Comparison of ENCODE assay signal across 15 cellular contexts in genomic region chr1:183514235-183514634, GRCh38. TPM values are rescaled to one million over a fixed set of nuclear protein-coding genes. Genes with fewer than 3 reads are reported as not detected.
DNase-seq lines count a peak whose midpoint lies in the region; TF ChIP-seq lines count a peak whose summit lies in the region.
"Had no signal": no experiment of that assay in that cellular context is flagged by ENCODE, and none has a peak within 500 bp of the region (broad histone marks: within the 10 kb centered on the region; RNA-seq: fewer than 3 reads in every experiment).

No MANE protein-coding gene starts in this region.

- peak; percentile 5 for DNase-seq in GM23248
- peak; percentile 61 for DNase-seq in NCI-H69 (lab: John Stamatoyannopoulos, UW)
- no peak for DNase-seq in endodermal cell
- no peak for DNase-seq in smooth muscle cell (lab: John Stamatoyannopoulos, UW; ENCODE audit: unreplicated experiment)
- DNase-seq in CD8-positive, alpha-beta memory T cell = no peak
- no peak for DNase-seq in GF-D8 (lab: John Stamatoyannopoulos, UW)
- no peak for DNase-seq in cardiac septum (ENCODE audit: low spot score)
- DNase-seq: DMS 273 treated with DMSO at 0.1 percent for 48 hours; NCI-H1436 treated with DMSO at 0.1 percent for 48 hours; NCI-H2081 treated with DMSO at 0.1 percent for 48 hours; NCI-H524 treated with DMSO at 0.1 percent for 48 hours; NK-92 treated with Interleukin-12 subunit alpha and Interleukin-12 subunit beta, amount 100 ng/mL, for 24 hours; Right ventricle myocardium superior had no signal

- H4K20me1 ChIP-seq in GM23248 (ENCODE audit: insufficient read depth) = no peaks in the 10 kb centered on the region; the same call in 1 of the 2 replicates
- H4K20me1 ChIP-seq in smooth muscle cell (ENCODE audit: low read depth) = peaks cover 63% of the 10 kb centered on the region

- H3K79me2 ChIP-seq in GM23248 (ENCODE audit: insufficient read depth) = peaks cover 70% of the 10 kb centered on the region
- H3K79me2 ChIP-seq in smooth muscle cell (ENCODE audit: low read depth) = peaks cover 31% of the 10 kb centered on the region

- H3K4me1 Mint-ChIP-seq in endodermal cell = peaks cover 53% of the 10 kb centered on the region
- H3K4me1 Mint-ChIP-seq in CD8-positive, alpha-beta memory T cell = peaks cover 10 to 34% (median 33%) of the 10 kb centered on the region in 3 donors

- in situ Hi-C loops in GM23248 (cut with MboI) = no loop called here

- POLR2A ChIA-PET in CD8-positive, alpha-beta memory T cell (lab: Charles Lee) = no interaction called here

- 61 to 70% methylated on average over 1 of the region's 1 CpG for WGBS in GM23248 (ENCODE audit: low coverage in 1 of 2, low lambda C conversion rate in 2 of 2, missing lambda C conversion rate in 2 of 2), 2 experiments
- WGBS in endodermal cell (ENCODE audit: insufficient coverage in 1 of 2, insufficient read length in 1 of 2), 2 experiments = 82% methylated on average over 1 of the region's 1 CpG; no CpG with 5 or more reads in 1 of the 2 experiments
- 95% methylated on average over 1 of the region's 1 CpG for WGBS in smooth muscle cell (ENCODE audit: low lambda C conversion rate)

- H3F3A ChIP-seq in GM23248 (ENCODE audit: insufficient read depth) = peaks cover 19% of the 10 kb centered on the region
- H3F3A ChIP-seq in smooth muscle cell (ENCODE audit: low read depth) = peaks cover 9% of the 10 kb centered on the region

- intact Hi-C loops in cardiac septum (cut with DNase I) = no loop called here

- H3K9me2 ChIP-seq in GM23248 (ENCODE audit: insufficient read depth) = no peaks in the 10 kb centered on the region

- H3K27me3 ChIP-seq in GM23248 (replicated peaks; ENCODE audit: insufficient read depth) (no peaks in the 10 kb centered on the region), endodermal cell (ENCODE audit: control insufficient read depth, insufficient read depth, low read length, poor library complexity, severe bottlenecking) (no peaks in the 10 kb centered on the region), smooth muscle cell (ENCODE audit: low read depth) (no peaks in the 10 kb centered on the region)
- H3K27me3 ChIP-seq in CD8-positive, alpha-beta memory T cell (ENCODE audit: insufficient read depth, low read length, poor library complexity, severe bottlenecking) = no peaks in the 10 kb centered on the region
- H3K27me3 ChIP-seq: BLaER1 had no signal

- peaks cover 16% of the 10 kb centered on the region for H3K36me3 Mint-ChIP-seq in endodermal cell (ENCODE audit: low read depth)
- peaks cover 0 to 54% (median 7%) of the 10 kb centered on the region in 3 donors for H3K36me3 Mint-ChIP-seq in CD8-positive, alpha-beta memory T cell

- H3K4me2 ChIP-seq in GM23248 (ENCODE audit: unreplicated experiment) = peak overlapping the region; percentile 40
- peak overlapping the region; percentile 65 for H3K4me2 ChIP-seq in smooth muscle cell
- H3K4me2 ChIP-seq: BLaER1 had no signal

- H3K9ac ChIP-seq in GM23248 = peak overlapping the region; percentile 37
- H3K9ac ChIP-seq in endodermal cell (ENCODE audit: extremely low read depth, low read length, poor library complexity, severe bottlenecking) = peak overlapping the region; percentile 39
- H3K9ac ChIP-seq in smooth muscle cell (ENCODE audit: low read depth) = no peak overlapping the region
- H3K9ac ChIP-seq: BLaER1 had no signal

- H3K4me1 ChIP-seq in GM23248 (ENCODE audit: insufficient read depth) (peaks cover 18% of the 10 kb centered on the region), endodermal cell (ENCODE audit: control insufficient read depth, insufficient read depth, low read length) (peaks cover 19% of the 10 kb centered on the region), smooth muscle cell (ENCODE audit: low read depth) (peaks cover 13% of the 10 kb centered on the region)
- H3K4me1 ChIP-seq in CD8-positive, alpha-beta memory T cell (ENCODE audit: insufficient read depth, low read length) = no peaks in the 10 kb centered on the region
- H3K4me1 ChIP-seq: BLaER1 had no signal

- CTCF ChIA-PET in CD8-positive, alpha-beta memory T cell (lab: Charles Lee) = no interaction called here

- H3K36me3 ChIP-seq in GM23248 (ENCODE audit: low read depth) = peaks cover 20% of the 10 kb centered on the region; the same call in 1 of the 2 replicates
- H3K36me3 ChIP-seq in endodermal cell (ENCODE audit: control insufficient read depth, insufficient read depth, low read length) = peaks cover 29% of the 10 kb centered on the region
- peaks cover 7% of the 10 kb centered on the region for H3K36me3 ChIP-seq in smooth muscle cell (ENCODE audit: low read depth)
- peaks cover 24% of the 10 kb centered on the region for H3K36me3 ChIP-seq in CD8-positive, alpha-beta memory T cell (ENCODE audit: insufficient read depth, low read length)

- H3K27ac Mint-ChIP-seq in endodermal cell = no peak overlapping the region
- peak overlapping the region in 3 of 8 donors; percentile 18 to 49 (median 24) for H3K27ac Mint-ChIP-seq in CD8-positive, alpha-beta memory T cell

- H3K4me3 ChIP-seq in GM23248 (no peak overlapping the region), endodermal cell (ENCODE audit: low read length) (peak overlapping the region; percentile 65), smooth muscle cell (no peak overlapping the region)
- no peak overlapping the region for H3K4me3 ChIP-seq in CD8-positive, alpha-beta memory T cell (ENCODE audit: low read length)
- H3K4me3 ChIP-seq: BLaER1, HAP-1 had no signal

- H3K27ac ChIP-seq in GM23248 (peak overlapping the region; percentile 83), endodermal cell (ENCODE audit: low read depth, low read length) (no peak overlapping the region), smooth muscle cell (ENCODE audit: low read depth) (peak overlapping the region; percentile 72)
- H3K27ac ChIP-seq in CD8-positive, alpha-beta memory T cell (ENCODE audit: low read depth, low read length) = no peak overlapping the region
- H3K27ac ChIP-seq: BLaER1 had no signal

- H2AFZ ChIP-seq in GM23248 (no peak overlapping the region), smooth muscle cell (ENCODE audit: low read depth) (no peak overlapping the region)

- TF ChIP-seq CTCF in endodermal cell (conservative IDR thresholded peaks at IDR 0.05) (no peak), smooth muscle cell (IDR thresholded peaks at IDR 0.05; ENCODE audit: borderline replicate concordance, insufficient read depth, poor library complexity, severe bottlenecking) (no peak)

- H3K9me3 Mint-ChIP-seq in endodermal cell = no peaks in the 10 kb centered on the region
- H3K9me3 Mint-ChIP-seq in CD8-positive, alpha-beta memory T cell = no peaks in the 10 kb centered on the region

- no peaks in the 10 kb centered on the region for H3K27me3 Mint-ChIP-seq in endodermal cell (ENCODE audit: insufficient read depth)
- H3K27me3 Mint-ChIP-seq in CD8-positive, alpha-beta memory T cell = no peaks in the 10 kb centered on the region

- no peak overlapping the region for H3K4me3 Mint-ChIP-seq in endodermal cell
- no peak overlapping the region for H3K4me3 Mint-ChIP-seq in CD8-positive, alpha-beta memory T cell

- H3K9me3 ChIP-seq in GM23248 (ENCODE audit: low read depth) = no peaks in the 10 kb centered on the region
- no peaks in the 10 kb centered on the region for H3K9me3 ChIP-seq in endodermal cell (ENCODE audit: control insufficient read depth, low read length)
- H3K9me3 ChIP-seq in smooth muscle cell (replicated peaks; ENCODE audit: low read depth) = no peaks in the 10 kb centered on the region
- no peaks in the 10 kb centered on the region for H3K9me3 ChIP-seq in CD8-positive, alpha-beta memory T cell (ENCODE audit: low read length)
- H3K9me3 ChIP-seq: BLaER1, HAP-1 had no signal

RNA-seq across cellular contexts. Expression of gene SMG7, which starts 41.9 kb away (rescaled TPM):
- 16.2 and 18.7 TPM in 2 replicates for total RNA-seq in GM23248 (2014; rRNA removed; shearing (Covaris generic))
- polyA plus RNA-seq in GM23248 (2016; fragmentation: Nextera tagmentation; extraction: Ambion mirVana) (28.2 and 32.8 TPM in 2 replicates), smooth muscle cell (18.3 and 21.3 TPM in 2 replicates)
- total RNA-seq in endodermal cell (10 to 100 TPM; 60.5 to 75.9 TPM), smooth muscle cell (30.3 and 40.4 TPM in 2 replicates), cardiac septum (40.2 TPM)
- 55.6 TPM for polyA plus RNA-seq in endodermal cell (2013, experiment 1 of 2)
- 51.5 TPM for polyA plus RNA-seq in endodermal cell (2013, experiment 2 of 2)
- 10 to 100 TPM; 72.7 to 74.7 TPM for total RNA-seq in CD8-positive, alpha-beta memory T cell
- polyA plus RNA-seq in CD8-positive, alpha-beta memory T cell = 30.5 TPM

Comparison
In these comparisons a context has a peak if more than half of its experiments do, and no peak if none do; other contexts are left out.
1. DNase-seq: peak in GM23248 (single experiment) and NCI-H69 (single experiment); none in endodermal cell (single experiment), smooth muscle cell (single experiment), CD8-positive, alpha-beta memory T cell (0 of 5), GF-D8 (single experiment) and cardiac septum (single experiment).
2. H3K27ac ChIP-seq: peak in GM23248 (single experiment) and smooth muscle cell (single experiment); none in endodermal cell (single experiment) and CD8-positive, alpha-beta memory T cell (single experiment).